8 cellular contexts compared by ENCODE assay signal in genomic region chr22:30397656-30398635, GRCh38. TPM values are rescaled to one million over a fixed set of nuclear protein-coding genes. Genes with fewer than 3 reads are reported as not detected.
DNase-seq lines count a peak whose midpoint lies in the region; FAIRE-seq and TF ChIP-seq lines count a peak whose summit lies in the region.

No MANE protein-coding gene starts in this region.

- H3K9me3 ChIP-seq in ascending aorta (no peaks in the 10 kb centered on the region), kidney (ENCODE audit: control insufficient read depth in 1 of 2, low read length in 2 of 2) (no peaks in the 10 kb centered on the region)

- H3K27ac ChIP-seq in ascending aorta: peak overlapping the region in 1 of 2 donors; percentile 80
- H3K27ac ChIP-seq in kidney (ENCODE audit: low read depth in 2 of 2, low read length in 2 of 2): no peak overlapping the region
- peak overlapping the region; percentile 85 for H3K27ac ChIP-seq in temporal lobe (ENCODE audit: low read depth, low read length)

- H3K27me3 ChIP-seq in ascending aorta: no peaks in the 10 kb centered on the region

- no peak for TF ChIP-seq CTCF in ascending aorta (IDR thresholded peaks at IDR 0.05)
- no peak for TF ChIP-seq CTCF in kidney (IDR thresholded peaks at IDR 0.05; ENCODE audit: borderline replicate concordance, extremely low read depth, insufficient read depth)

- DNase-seq in DMS 273 (lab: John Stamatoyannopoulos, UW; ENCODE audit: unreplicated experiment) (peak; percentile 33), DMS 273 treated with DMSO at 0.1 percent for 48 hours (lab: John Stamatoyannopoulos, UW) (no peak), ascending aorta (ENCODE audit: low spot score in 2 of 2) (no peak), kidney (peak; percentile 57), NCI-H2029 treated with DMSO at 0.1 percent for 48 hours (lab: John Stamatoyannopoulos, UW) (no peak)
- no peak for DNase-seq in stimulated activated CD4-positive, alpha-beta T cell treated with anti-CD3 and anti-CD28 coated beads, Interleukin-1b, Interleukin-23, amount 100 ng/mL, for 48 hours
- DNase-seq in activated effector memory CD4-positive, alpha-beta T cell treated with Interleukin-2 at 50 U/mL for 16 hours: no peak

- H3K4me1 ChIP-seq in ascending aorta: peaks cover 0 to 3% of the 10 kb centered on the region in 2 donors
- peaks cover 9 to 19% of the 10 kb centered on the region in 2 donors for H3K4me1 ChIP-seq in kidney (ENCODE audit: control insufficient read depth in 1 of 2, insufficient read depth in 1 of 2, low read depth in 1 of 2, low read length in 2 of 2)

- H3K9ac ChIP-seq in kidney (ENCODE audit: low read length in 2 of 2): peak overlapping the region; percentile 19 to 58

- H3K36me3 ChIP-seq in ascending aorta: no peaks in the 10 kb centered on the region
- no peaks in the 10 kb centered on the region for H3K36me3 ChIP-seq in kidney (ENCODE audit: control insufficient read depth in 1 of 2, insufficient read depth in 2 of 2, low read length in 2 of 2)

- H3K4me3 ChIP-seq in ascending aorta (peak overlapping the region; percentile 71 to 97), kidney (ENCODE audit: low read length in 2 of 2) (peak overlapping the region; percentile 41 to 62)

- FAIRE-seq in kidney (lab: Jason Lieb, UNC): no peak

- intact Hi-C loops in ascending aorta (cut with DNase I): loop anchor here (1.0 kb wide), 1 partner anchor 25 kb away; no protein-coding TSS in a partner anchor
- intact Hi-C loops in kidney (cut with DNase I): no loop called here

RNA-seq across cellular contexts. Expression of gene SEC14L2, which starts 1.1 kb away (rescaled TPM):
- total RNA-seq in ascending aorta (3.0 TPM), kidney (13.5 TPM), temporal lobe (3.9 TPM)
- polyA plus RNA-seq in kidney (ENCODE audit: insufficient read depth, low read depth, low replicate concordance): 17.3 TPM

RNA-seq across cellular contexts. Expression of gene RNF215, which starts 10.7 kb away (rescaled TPM):
- 6.7 TPM for total RNA-seq in ascending aorta
- total RNA-seq in kidney: 19.7 TPM
- polyA plus RNA-seq in kidney (ENCODE audit: insufficient read depth, low read depth, low replicate concordance): 15.9 TPM
- total RNA-seq in temporal lobe: 13.8 TPM

RNA-seq across cellular contexts. Expression of gene MTFP1, which starts 27.6 kb away (rescaled TPM):
- total RNA-seq in ascending aorta: 4.5 TPM
- total RNA-seq in kidney: 8.1 TPM
- 82.6 TPM for polyA plus RNA-seq in kidney (ENCODE audit: insufficient read depth, low read depth, low replicate concordance)
- total RNA-seq in temporal lobe: 0.98 TPM

RNA-seq across cellular contexts. Expression of gene CCDC157, which starts 41.1 kb away (rescaled TPM):
- total RNA-seq in ascending aorta (7.0 TPM), kidney (5.1 TPM), temporal lobe (3.4 TPM)
- polyA plus RNA-seq in kidney (ENCODE audit: insufficient read depth, low read depth, low replicate concordance): 6.0 TPM

RNA-seq across cellular contexts. Expression of gene SF3A1, which starts 41.3 kb away (rescaled TPM):
- total RNA-seq in ascending aorta (92.9 TPM), kidney (179 TPM), temporal lobe (18.2 TPM)
- polyA plus RNA-seq in kidney (ENCODE audit: insufficient read depth, low read depth, low replicate concordance): 23.7 TPM

Comparison
In these comparisons a context has a peak if more than half of its experiments do, and no peak if none do; other contexts are left out.
1. DNase-seq: peak in DMS 273 (single experiment) and kidney (single experiment); none in DMS 273 treated with DMSO at 0.1 percent for 48 hours (single experiment), ascending aorta (0 of 2), stimulated activated CD4-positive, alpha-beta T cell treated with anti-CD3 and anti-CD28 coated beads, Interleukin-1b, Interleukin-23, amount 100 ng/mL, for 48 hours (single experiment), activated effector memory CD4-positive, alpha-beta T cell treated with Interleukin-2 at 50 U/mL for 16 hours (single experiment) and NCI-H2029 treated with DMSO at 0.1 percent for 48 hours (single experiment).